17 cellular contexts compared by ENCODE assay signal in the genomic region with DNA sequence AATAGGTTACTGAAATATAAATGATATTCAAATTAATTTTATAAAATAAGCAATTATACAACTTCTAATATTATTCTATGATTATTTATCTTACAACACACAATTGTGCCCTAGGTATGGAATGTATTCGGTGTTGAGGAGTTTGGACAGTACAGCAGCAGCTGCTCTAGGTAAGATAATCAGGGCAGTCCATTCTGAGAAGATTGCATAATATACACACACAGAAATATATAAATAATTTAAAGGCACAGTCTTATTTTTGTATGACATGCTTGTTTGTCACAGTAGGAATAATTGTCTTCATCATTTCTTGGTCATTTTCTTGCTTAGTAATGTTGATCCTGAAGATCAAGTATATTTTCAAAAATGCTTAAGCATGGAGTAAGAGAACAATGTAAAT.
DNase-seq lines count a peak whose midpoint lies in the region; ATAC-seq, FAIRE-seq and TF ChIP-seq lines count a peak whose summit lies in the region.
"Had no signal": no experiment of that assay in that cellular context is flagged by ENCODE, and none has a peak within 500 bp of the region (broad histone marks: within the 10 kb centered on the region; RNA-seq: fewer than 3 reads in every experiment).

No MANE protein-coding gene starts in this region.

- POLR2A ChIA-PET in MCF 10A (lab: Yijun Ruan, JAX), result no interaction called here

- H3K27ac ChIP-seq in mammary epithelial cell (ENCODE audit: insufficient read depth, low read depth, low read length), result no peak overlapping the region
- no peak overlapping the region for H3K27ac ChIP-seq in small intestine (ENCODE audit: low read depth in 1 of 2, low read length in 1 of 2)
- H3K27ac ChIP-seq: 22Rv1 had no signal

- DNase-seq in mammary epithelial cell (no peak), MCF 10A (ENCODE audit: unreplicated experiment) (no peak), OCI-M1 (lab: John Stamatoyannopoulos, UW) (peak; percentile 51), fibroblast of villous mesenchyme (ENCODE audit: low read depth) (peak; percentile 1), small intestine (peak; percentile 2), mucosa of gallbladder (ENCODE audit: low spot score) (no peak)
- DNase-seq: Caco-2; CD8-positive, alpha-beta T cell; DMS53; GF-D8; HCEC 1CT; HFFc6 had no signal

- H3K4me3 ChIP-seq in mammary epithelial cell (replicated peaks in 1 of 3; ENCODE audit: insufficient read depth in 1 of 3, low read depth in 2 of 3, low read length in 3 of 3) (no peak overlapping the region), fibroblast of villous mesenchyme (ENCODE audit: low read depth, low read length) (no peak overlapping the region), small intestine (ENCODE audit: low read depth in 1 of 2, low read length in 2 of 2) (no peak overlapping the region)

- intact Hi-C loops in mammary epithelial cell (cut with micrococcal nuclease) (no loop called here), MCF 10A (cut with micrococcal nuclease) (no loop called here)

- TF ChIP-seq CTCF in mammary epithelial cell (conservative IDR thresholded peaks at IDR 0.05 in 1 of 2, IDR thresholded peaks at IDR 0.05 in 1 of 2; ENCODE audit: extremely low read depth in 1 of 2, insufficient read depth in 1 of 2, low read depth in 1 of 2, low read length in 2 of 2), result no peak
- TF ChIP-seq CTCF in MCF 10A (IDR thresholded peaks at IDR 0.05; ENCODE audit: unreplicated experiment), result no peak
- TF ChIP-seq CTCF in fibroblast of villous mesenchyme (IDR thresholded peaks at IDR 0.05; ENCODE audit: insufficient read depth, low read depth, low read length), result no peak

- H3K4me1 Mint-ChIP-seq in MCF 10A (ENCODE audit: insufficient read depth, unreplicated experiment), result no peaks in the 10 kb centered on the region
- H3K4me1 Mint-ChIP-seq: CD14-positive monocyte had no signal

- in situ Hi-C loops in mammary epithelial cell (cut with MboI; ENCODE audit: low sequenced_read_pairs in 2 of 2), result no loop called here

- H3K27ac Mint-ChIP-seq in MCF 10A (ENCODE audit: low read depth, unreplicated experiment), result no peak overlapping the region
- H3K27ac Mint-ChIP-seq: CD14-positive monocyte; CD8-positive, alpha-beta T cell; HFFc6 had no signal

- H3K27me3 ChIP-seq in mammary epithelial cell (ENCODE audit: insufficient read depth, low read length) (no peaks in the 10 kb centered on the region), small intestine (ENCODE audit: control insufficient read depth in 2 of 2, insufficient read depth in 2 of 2, low read length in 2 of 2) (no peaks in the 10 kb centered on the region)

- H3K9ac ChIP-seq in mammary epithelial cell (ENCODE audit: insufficient read depth, low read length), result no peak overlapping the region

- no peak for FAIRE-seq in small intestine (lab: Jason Lieb, UNC)
- FAIRE-seq: H1 had no signal

- no peaks in the 10 kb centered on the region for H3K36me3 ChIP-seq in mammary epithelial cell (ENCODE audit: insufficient read depth, low read length)
- H3K36me3 ChIP-seq in small intestine (ENCODE audit: control insufficient read depth in 2 of 2, insufficient read depth in 2 of 2, low read length in 2 of 2), result no peaks in the 10 kb centered on the region

- H3K4me1 ChIP-seq in mammary epithelial cell (ENCODE audit: insufficient read depth, low read length), result no peaks in the 10 kb centered on the region
- H3K4me1 ChIP-seq in small intestine (ENCODE audit: control insufficient read depth in 2 of 2, insufficient read depth in 1 of 2, low read depth in 1 of 2, low read length in 1 of 2), result peaks cover 1 to 5% of the 10 kb centered on the region in 2 donors

- no peak overlapping the region for H3K4me3 Mint-ChIP-seq in MCF 10A (ENCODE audit: unreplicated experiment)
- H3K4me3 Mint-ChIP-seq: CD14-positive monocyte; CD8-positive, alpha-beta T cell; HFFc6 had no signal

- H3K9me3 ChIP-seq in mammary epithelial cell (replicated peaks; ENCODE audit: insufficient read depth, low read length), result no peaks in the 10 kb centered on the region
- no peaks in the 10 kb centered on the region for H3K9me3 ChIP-seq in small intestine (ENCODE audit: control insufficient read depth, low read depth)

- H3K36me3 Mint-ChIP-seq in MCF 10A (ENCODE audit: insufficient read depth, unreplicated experiment), result no peaks in the 10 kb centered on the region
- H3K36me3 Mint-ChIP-seq: CD14-positive monocyte; CD8-positive, alpha-beta T cell had no signal

- CTCF ChIA-PET in mammary epithelial cell (lab: Charles Lee; ENCODE audit: low non-redundant PET) (no interaction called here), MCF 10A (lab: Yijun Ruan, JAX) (no interaction called here)

- no peaks in the 10 kb centered on the region for H4K20me1 ChIP-seq in mammary epithelial cell (ENCODE audit: insufficient read depth, low read length)

- 100% methylated on average over 1 of the region's 1 CpG for WGBS in mammary epithelial cell (ENCODE audit: low coverage, missing lambda C conversion rate)
- 10 to 56% (median 31%) methylated on average over 1 of the region's 1 CpG for WGBS in small intestine, 3 donors

- H3K27me3 Mint-ChIP-seq in MCF 10A (ENCODE audit: insufficient read depth, unreplicated experiment), result no peaks in the 10 kb centered on the region

- H3K4me2 ChIP-seq in mammary epithelial cell (ENCODE audit: insufficient read depth, low read depth, low read length), result no peak overlapping the region

- peak overlapping the region; percentile 26 for H2AFZ ChIP-seq in mammary epithelial cell (ENCODE audit: low read depth, low read length)

- BruUV-seq in mammary epithelial cell (replicated peaks; lab: Mats Ljungman, UMichigan) (no TSS peak), MCF 10A (replicated peaks; lab: Mats Ljungman, UMichigan) (no TSS peak)

- no peaks in the 10 kb centered on the region for H3K79me2 ChIP-seq in mammary epithelial cell (ENCODE audit: insufficient read depth, low read length)

- dilution Hi-C loops in mammary epithelial cell (cut with HindIII; ENCODE audit: low sequenced_read_pairs), result no loop called here

- ATAC-seq in GM18861 (IDR thresholded peaks at IDR 0.05; ENCODE audit: unreplicated experiment) (no peak), GM21737 (IDR thresholded peaks at IDR 0.05; ENCODE audit: unreplicated experiment) (no peak)
- ATAC-seq: CD8-positive, alpha-beta T cell had no signal

- no peaks in the 10 kb centered on the region for H3K9me3 Mint-ChIP-seq in MCF 10A (ENCODE audit: unreplicated experiment)
- H3K9me3 Mint-ChIP-seq: HFFc6 had no signal

Comparison
In these comparisons a context has a peak if more than half of its experiments do, and no peak if none do; other contexts are left out.
1. DNase-seq: peak in OCI-M1 (single experiment), fibroblast of villous mesenchyme (single experiment) and small intestine (single experiment); none in mammary epithelial cell (single experiment), MCF 10A (single experiment) and mucosa of gallbladder (single experiment).